In genomic region chr2:208221873-208222272, GRCh38 we compare ENCODE assay signal across 12 cellular contexts. TPM values are rescaled to one million over a fixed set of nuclear protein-coding genes. Genes with fewer than 3 reads are reported as not detected.
DNase-seq lines count a peak whose midpoint lies in the region; FAIRE-seq and TF ChIP-seq lines count a peak whose summit lies in the region.
"Not testable (repeated sequence)": the region's sequence is repeated elsewhere in the genome, so short reads cannot be mapped to it uniquely, and the experiment has no call there.
"Had no signal": no experiment of that assay in that cellular context is flagged by ENCODE, and none has a peak within 500 bp of the region (broad histone marks: within the 10 kb centered on the region; RNA-seq: fewer than 3 reads in every experiment).

No MANE protein-coding gene starts in this region.

- WGBS in GM23248 (ENCODE audit: low coverage in 1 of 2, low lambda C conversion rate in 2 of 2, missing lambda C conversion rate in 2 of 2), 2 experiments, result 62 to 72% methylated on average over 3 of the region's 3 CpGs
- 91% methylated on average over 3 of the region's 3 CpGs for WGBS in mammary epithelial cell (ENCODE audit: low coverage, missing lambda C conversion rate)
- 85 to 97% methylated on average over 2 to 3 of the region's 3 CpGs for WGBS in endodermal cell (ENCODE audit: insufficient coverage in 1 of 2, insufficient read length in 1 of 2), 2 experiments
- no CpG with 5 or more reads among the region's 3 CpGs for WGBS in trophoblast cell (ENCODE audit: extremely low coverage, insufficient coverage, insufficient read length)

- H2AFZ ChIP-seq in GM23248, result peak overlapping the region; percentile 41; the same call in 1 of the 2 replicates
- H2AFZ ChIP-seq in astrocyte (ENCODE audit: low read depth, low read length); trophoblast cell (ENCODE audit: insufficient read depth, low read length, poor library complexity): not testable (repeated sequence)
- H2AFZ ChIP-seq in mammary epithelial cell (ENCODE audit: low read depth, low read length), result peak overlapping the region; percentile 24

- FAIRE-seq in astrocyte (lab: Jason Lieb, UNC), result not testable (repeated sequence)

- not testable (repeated sequence) for H3K4me3 Mint-ChIP-seq in astrocyte (ENCODE audit: unreplicated experiment); endodermal cell

- in situ Hi-C loops in GM23248 (cut with MboI); mammary epithelial cell (cut with MboI; ENCODE audit: low sequenced_read_pairs in 2 of 2): not testable (repeated sequence)

- H3K4me3 ChIP-seq in GM23248; astrocyte (ENCODE audit: insufficient read depth, low read depth, low read length); mammary epithelial cell (replicated peaks in 1 of 3; ENCODE audit: insufficient read depth in 1 of 3, low read depth in 2 of 3, low read length in 3 of 3); trophoblast cell (ENCODE audit: low read depth, low read length): not testable (repeated sequence)
- H3K4me3 ChIP-seq in endodermal cell (ENCODE audit: low read length), result peak overlapping the region; percentile 33

- H4K20me1 ChIP-seq in GM23248 (ENCODE audit: insufficient read depth); astrocyte (ENCODE audit: insufficient read depth, low read length); mammary epithelial cell (ENCODE audit: insufficient read depth, low read length): not testable (repeated sequence)

- not testable (repeated sequence) for H3K23ac ChIP-seq in trophoblast cell (ENCODE audit: low read length)

- intact Hi-C loops in mammary epithelial cell (cut with micrococcal nuclease), result loop anchor here (2.0 kb wide), 1 partner anchor 33 kb away; the partner anchor contains the start of gene IDH1

- H3K9me3 Mint-ChIP-seq in astrocyte (ENCODE audit: unreplicated experiment), result peaks cover 12% of the 10 kb centered on the region
- H3K9me3 Mint-ChIP-seq in endodermal cell, result peaks cover 12% of the 10 kb centered on the region

- not testable (repeated sequence) for H3K79me1 ChIP-seq in trophoblast cell (ENCODE audit: low read length)

- not testable (repeated sequence) for H4K91ac ChIP-seq in trophoblast cell (ENCODE audit: low read depth, low read length)

- not testable (repeated sequence) for H3F3A ChIP-seq in GM23248 (ENCODE audit: insufficient read depth)

- not testable (repeated sequence) for H3K36me3 Mint-ChIP-seq in astrocyte (ENCODE audit: low read depth, unreplicated experiment)
- H3K36me3 Mint-ChIP-seq in endodermal cell (ENCODE audit: low read depth), result peaks cover 16% of the 10 kb centered on the region

- not testable (repeated sequence) for H3K4ac ChIP-seq in trophoblast cell (ENCODE audit: low read depth, low read length)

- not testable (repeated sequence) for H3K9me3 ChIP-seq in GM23248 (ENCODE audit: low read depth); astrocyte (ENCODE audit: insufficient read depth, low read depth, low read length); mammary epithelial cell (replicated peaks; ENCODE audit: insufficient read depth, low read length); trophoblast cell (ENCODE audit: insufficient read depth, low read depth, low read length)
- H3K9me3 ChIP-seq in endodermal cell (ENCODE audit: control insufficient read depth, low read length), result peaks cover 37% of the 10 kb centered on the region

- not testable (repeated sequence) for H2BK12ac ChIP-seq in trophoblast cell (ENCODE audit: low read length)

- CTCF ChIA-PET in mammary epithelial cell (lab: Charles Lee; ENCODE audit: low non-redundant PET), result interaction anchor here (0.6 kb wide), 1 partner anchor 33 kb away, joined by 5 read pairs; the partner anchor contains the start of gene IDH1

- not testable (repeated sequence) for TF ChIP-seq CTCF in astrocyte (IDR thresholded peaks at IDR 0.05; ENCODE audit: insufficient read depth, low read depth, low read length); mammary epithelial cell (conservative IDR thresholded peaks at IDR 0.05 in 1 of 2, IDR thresholded peaks at IDR 0.05 in 1 of 2; ENCODE audit: extremely low read depth in 1 of 2, insufficient read depth in 1 of 2, low read depth in 1 of 2, low read length in 2 of 2); endodermal cell (conservative IDR thresholded peaks at IDR 0.05)

- not testable (repeated sequence) for H3K27ac ChIP-seq in GM23248; astrocyte (ENCODE audit: low read depth, low read length); mammary epithelial cell (ENCODE audit: insufficient read depth, low read depth, low read length); endodermal cell (ENCODE audit: low read depth, low read length); trophoblast cell (ENCODE audit: low read depth, low read length)

- H3K18ac ChIP-seq in trophoblast cell (ENCODE audit: low read length), result not testable (repeated sequence)

- not testable (repeated sequence) for H2AK5ac ChIP-seq in trophoblast cell (ENCODE audit: low read length)

- not testable (repeated sequence) for H3K9me2 ChIP-seq in GM23248 (ENCODE audit: insufficient read depth)

- H2BK120ac ChIP-seq in trophoblast cell (ENCODE audit: insufficient read depth, low read length, poor library complexity), result not testable (repeated sequence)

- H3K4me1 Mint-ChIP-seq in astrocyte (ENCODE audit: low read depth, unreplicated experiment); endodermal cell: not testable (repeated sequence)

- H3K14ac ChIP-seq in trophoblast cell (ENCODE audit: low read length), result not testable (repeated sequence)

- H3K79me2 ChIP-seq in GM23248 (ENCODE audit: insufficient read depth); astrocyte (ENCODE audit: insufficient read depth, low read length); mammary epithelial cell (ENCODE audit: insufficient read depth, low read length); trophoblast cell (ENCODE audit: control insufficient read depth, insufficient read depth, low read length, poor library complexity): not testable (repeated sequence)

- peak overlapping the region; percentile 8 for H3K27ac Mint-ChIP-seq in astrocyte (ENCODE audit: unreplicated experiment)
- H3K27ac Mint-ChIP-seq in endodermal cell, result not testable (repeated sequence)

- H4K12ac ChIP-seq in trophoblast cell (ENCODE audit: low read depth, low read length), result not testable (repeated sequence)

- H3K4me2 ChIP-seq in GM23248 (ENCODE audit: unreplicated experiment); astrocyte (ENCODE audit: low read length); mammary epithelial cell (ENCODE audit: insufficient read depth, low read depth, low read length); trophoblast cell (ENCODE audit: low read length): not testable (repeated sequence)

- H4K8ac ChIP-seq in trophoblast cell (ENCODE audit: low read depth, low read length), result not testable (repeated sequence)

- BruUV-seq in mammary epithelial cell (replicated peaks; lab: Mats Ljungman, UMichigan), result not testable (repeated sequence)

- H3K36me3 ChIP-seq in GM23248 (ENCODE audit: low read depth); astrocyte (ENCODE audit: insufficient read depth, low read length); mammary epithelial cell (ENCODE audit: insufficient read depth, low read length); endodermal cell (ENCODE audit: control insufficient read depth, insufficient read depth, low read length); trophoblast cell (ENCODE audit: control insufficient read depth in 1 of 2, insufficient read depth in 2 of 2, low read length in 2 of 2): not testable (repeated sequence)

- H3K27me3 ChIP-seq in GM23248 (replicated peaks; ENCODE audit: insufficient read depth); astrocyte (ENCODE audit: insufficient read depth, low read length); mammary epithelial cell (ENCODE audit: insufficient read depth, low read length); endodermal cell (ENCODE audit: control insufficient read depth, insufficient read depth, low read length, poor library complexity, severe bottlenecking); trophoblast cell (ENCODE audit: insufficient read depth, low read length): not testable (repeated sequence)

- not testable (repeated sequence) for H3K27me3 Mint-ChIP-seq in astrocyte (ENCODE audit: low read depth, unreplicated experiment); endodermal cell (ENCODE audit: insufficient read depth)

- DNase-seq in GM23248; astrocyte (ENCODE audit: low read depth); mammary epithelial cell; endodermal cell: not testable (repeated sequence)
- peak; percentile 51 to 67 for DNase-seq in trophoblast cell

- not testable (repeated sequence) for H3K9ac ChIP-seq in GM23248; astrocyte (ENCODE audit: low read length); mammary epithelial cell (ENCODE audit: insufficient read depth, low read length); endodermal cell (ENCODE audit: extremely low read depth, low read length, poor library complexity, severe bottlenecking); trophoblast cell (ENCODE audit: low read length)

- dilution Hi-C loops in mammary epithelial cell (cut with HindIII; ENCODE audit: low sequenced_read_pairs), result not testable (repeated sequence)

- peaks cover 19% of the 10 kb centered on the region for H3K4me1 ChIP-seq in GM23248 (ENCODE audit: insufficient read depth)
- H3K4me1 ChIP-seq in astrocyte (ENCODE audit: insufficient read depth, low read length); endodermal cell (ENCODE audit: control insufficient read depth, insufficient read depth, low read length); trophoblast cell (ENCODE audit: control insufficient read depth in 1 of 2, insufficient read depth in 2 of 2, low read length in 2 of 2): not testable (repeated sequence)
- H3K4me1 ChIP-seq in mammary epithelial cell (ENCODE audit: insufficient read depth, low read length), result peaks cover 27% of the 10 kb centered on the region

- not testable (repeated sequence) for H2BK5ac ChIP-seq in trophoblast cell (ENCODE audit: low read depth, low read length, poor library complexity)

RNA-seq across cellular contexts. Expression of gene C2orf80, which starts 32.0 kb away (rescaled TPM):
- not detected in 2 replicates for total RNA-seq in GM23248 (2014; rRNA removed; shearing (Covaris generic))
- not detected in 2 replicates for polyA plus RNA-seq in GM23248 (2016; fragmentation: Nextera tagmentation; extraction: Ambion mirVana)
- total RNA-seq in astrocyte, result not detected in 2 replicates
- not detected for total RNA-seq in mammary epithelial cell
- not detected for polyA plus RNA-seq in mammary epithelial cell
- not detected for polyA minus RNA-seq in mammary epithelial cell
- under 1 TPM in 1 of 2 donors, not detected in 1; 0.55 TPM for total RNA-seq in endodermal cell
- polyA plus RNA-seq in endodermal cell (2013, experiment 1 of 2), result 1.9 TPM
- polyA plus RNA-seq in endodermal cell (2013, experiment 2 of 2), result 1.5 TPM
- not detected in 2 replicates for polyA plus RNA-seq in trophoblast cell (2013)
- total RNA-seq: A673; CD4-positive, alpha-beta memory T cell; CD4-positive, CD25-positive, alpha-beta regulatory T cell; CD8-positive, alpha-beta memory T cell; Daoy had no signal
- polyA plus RNA-seq: AG04450; CD14-positive monocyte; CD4-positive, alpha-beta memory T cell; CD4-positive, CD25-positive, alpha-beta regulatory T cell; CD8-positive, alpha-beta memory T cell had no signal

RNA-seq across cellular contexts. Expression of gene IDH1, which starts 33.0 kb away (rescaled TPM):
- 53.6 and 63.7 TPM in 2 replicates for total RNA-seq in GM23248 (2014; rRNA removed; shearing (Covaris generic))
- polyA plus RNA-seq in GM23248 (2016; fragmentation: Nextera tagmentation; extraction: Ambion mirVana), result 53.1 and 53.5 TPM in 2 replicates
- 160 and 181 TPM in 2 replicates for total RNA-seq in astrocyte
- 100 to 1,000 TPM; 113 to 125 TPM for total RNA-seq in mammary epithelial cell
- polyA plus RNA-seq in mammary epithelial cell, result 110 TPM
- polyA minus RNA-seq in mammary epithelial cell, result 73.6 TPM
- 100 to 1,000 TPM; 305 to 431 TPM for total RNA-seq in endodermal cell
- polyA plus RNA-seq in endodermal cell (2013, experiment 1 of 2), result 228 TPM
- 244 TPM for polyA plus RNA-seq in endodermal cell (2013, experiment 2 of 2)
- polyA plus RNA-seq in trophoblast cell (2013), result 72.0 and 73.3 TPM in 2 replicates

RNA-seq across cellular contexts. Expression of gene PIKFYVE, which starts 44.2 kb away (rescaled TPM):
- total RNA-seq in GM23248 (2014; rRNA removed; shearing (Covaris generic)), result 19.7 and 25.4 TPM in 2 replicates
- polyA plus RNA-seq in GM23248 (2016; fragmentation: Nextera tagmentation; extraction: Ambion mirVana) (4.2 and 4.8 TPM in 2 replicates), mammary epithelial cell (11.8 TPM)
- total RNA-seq in astrocyte (29.8 and 32.2 TPM in 2 replicates), mammary epithelial cell (10 to 100 TPM; 31.9 to 44.2 TPM), endodermal cell (10 to 100 TPM; 34.9 to 41.2 TPM)
- polyA minus RNA-seq in mammary epithelial cell, result 24.4 TPM
- polyA plus RNA-seq in endodermal cell (2013, experiment 1 of 2), result 19.7 TPM
- polyA plus RNA-seq in endodermal cell (2013, experiment 2 of 2), result 22.8 TPM
- 10.4 and 11.4 TPM in 2 replicates for polyA plus RNA-seq in trophoblast cell (2013)

RNA-seq across cellular contexts. Expression of gene CRYGA, which starts 58.5 kb away (rescaled TPM):
- not detected in 2 replicates for total RNA-seq in GM23248 (2014; rRNA removed; shearing (Covaris generic))
- polyA plus RNA-seq in GM23248 (2016; fragmentation: Nextera tagmentation; extraction: Ambion mirVana) (not detected in 2 replicates), mammary epithelial cell (not detected)
- total RNA-seq in astrocyte (not detected in 2 replicates), mammary epithelial cell (not detected), endodermal cell (not detected)
- not detected for polyA minus RNA-seq in mammary epithelial cell
- polyA plus RNA-seq in endodermal cell (2013, experiment 1 of 2), result not detected
- polyA plus RNA-seq in endodermal cell (2013, experiment 2 of 2), result not detected
- polyA plus RNA-seq in trophoblast cell (2013), result not detected in 2 replicates
- total RNA-seq: A673; CD4-positive, alpha-beta memory T cell; CD4-positive, CD25-positive, alpha-beta regulatory T cell; CD8-positive, alpha-beta memory T cell; Daoy had no signal
- polyA plus RNA-seq: AG04450; CD14-positive monocyte; CD4-positive, alpha-beta memory T cell; CD4-positive, CD25-positive, alpha-beta regulatory T cell; CD8-positive, alpha-beta memory T cell had no signal
